ENCODE assay signal across 23 cellular contexts in genomic region chr6:26133730-26134129, GRCh38.
"Had no signal": no experiment of that assay in that cellular context is flagged by ENCODE, and none has a peak within 500 bp of the region (broad histone marks: within the 10 kb centered on the region; RNA-seq: fewer than 3 reads in every experiment).

No MANE protein-coding gene starts in this region.

- H3K27ac Mint-ChIP-seq: activated CD4-positive, alpha-beta T cell treated with anti-CD3 and anti-CD28 coated beads, Interleukin-2, amount 10 ng/mL, durations not matched to agents 24 days and 14 days; activated CD8-positive, alpha-beta memory T cell treated with anti-CD3 and anti-CD28 coated beads, Interleukin-2, amount 10 ng/mL, durations not matched to agents 7 days and 5 days; activated CD8-positive, alpha-beta T cell treated with anti-CD3 and anti-CD28 coated beads for 36 hours; mesothelial cell of epicardium; nephron progenitor cell; stimulated activated memory B cell treated with anti-CD40 and anti-IgM and Interleukin-4, amounts not matched to agents 10 μg/mL and 1 μg/mL and 100 μg/mL, for 72 hours had no signal

- ATAC-seq: activated CD8-positive, alpha-beta memory T cell treated with anti-CD3 and anti-CD28 coated beads, Interleukin-2, amount 10 ng/mL, durations not matched to agents 7 days and 5 days; activated CD8-positive, alpha-beta T cell treated with anti-CD3 and anti-CD28 coated beads for 36 hours; gastroesophageal sphincter; stimulated activated memory B cell treated with anti-CD40 and anti-IgM and Interleukin-4, amounts not matched to agents 10 μg/mL and 1 μg/mL and 100 μg/mL, for 72 hours; upper lobe of right lung had no signal

- H3K4me3 Mint-ChIP-seq: activated CD4-positive, alpha-beta T cell treated with anti-CD3 and anti-CD28 coated beads, Interleukin-2, amount 10 ng/mL, durations not matched to agents 24 days and 14 days; activated CD8-positive, alpha-beta memory T cell treated with anti-CD3 and anti-CD28 coated beads, Interleukin-2, amount 10 ng/mL, durations not matched to agents 7 days and 5 days; activated CD8-positive, alpha-beta T cell treated with anti-CD3 and anti-CD28 coated beads for 36 hours; mesothelial cell of epicardium; nephron progenitor cell; stimulated activated memory B cell treated with anti-CD40 and anti-IgM and Interleukin-4, amounts not matched to agents 10 μg/mL and 1 μg/mL and 100 μg/mL, for 72 hours had no signal

- H3K27me3 Mint-ChIP-seq: activated CD4-positive, alpha-beta T cell treated with anti-CD3 and anti-CD28 coated beads, Interleukin-2, amount 10 ng/mL, durations not matched to agents 24 days and 14 days; activated CD8-positive, alpha-beta memory T cell treated with anti-CD3 and anti-CD28 coated beads, Interleukin-2, amount 10 ng/mL, durations not matched to agents 7 days and 5 days; activated CD8-positive, alpha-beta T cell treated with anti-CD3 and anti-CD28 coated beads for 36 hours; stimulated activated memory B cell treated with anti-CD40 and anti-IgM and Interleukin-4, amounts not matched to agents 10 μg/mL and 1 μg/mL and 100 μg/mL, for 72 hours had no signal

- DNase-seq: activated CD4-positive, alpha-beta T cell treated with anti-CD3 and anti-CD28 coated beads, Interleukin-2, amount 10 ng/mL, durations not matched to agents 24 days and 14 days; activated CD4-positive, CD25-positive, alpha-beta regulatory T cell; activated CD8-positive, alpha-beta memory T cell treated with anti-CD3 and anti-CD28 coated beads, Interleukin-2, amount 10 ng/mL, durations not matched to agents 7 days and 5 days; activated CD8-positive, alpha-beta T cell treated with anti-CD3 and anti-CD28 coated beads for 36 hours; activated effector memory CD4-positive, alpha-beta T cell treated with anti-CD3 and anti-CD28 coated beads, Interleukin-2, amount 50 U/mL, for 16 hours; activated naive CD4-positive, alpha-beta T cell treated with anti-CD3 and anti-CD28 coated beads, Interleukin-2, amount 50 U/mL, for 16 hours; activated T-cell treated with anti-CD3 and anti-CD28 coated beads for 4 hours; colonic mucosa; dorsolateral prefrontal cortex; esophagus squamous epithelium; head of caudate nucleus; hypothalamus; left ventricle myocardium inferior; nephron progenitor cell; nucleus accumbens; posterior cingulate gyrus; sigmoid colon; stimulated activated CD4-positive, alpha-beta T cell treated with anti-CD3 and anti-CD28 coated beads, Interleukin-15, amount 100 ng/mL, for 24 hours; T1000; upper lobe of right lung had no signal

- H3K9me3 Mint-ChIP-seq: activated CD4-positive, alpha-beta T cell treated with anti-CD3 and anti-CD28 coated beads, Interleukin-2, amount 10 ng/mL, durations not matched to agents 24 days and 14 days; activated CD8-positive, alpha-beta T cell treated with anti-CD3 and anti-CD28 coated beads for 36 hours; mesothelial cell of epicardium; nephron progenitor cell; stimulated activated memory B cell treated with anti-CD40 and anti-IgM and Interleukin-4, amounts not matched to agents 10 μg/mL and 1 μg/mL and 100 μg/mL, for 72 hours had no signal
